In the genomic region with DNA sequence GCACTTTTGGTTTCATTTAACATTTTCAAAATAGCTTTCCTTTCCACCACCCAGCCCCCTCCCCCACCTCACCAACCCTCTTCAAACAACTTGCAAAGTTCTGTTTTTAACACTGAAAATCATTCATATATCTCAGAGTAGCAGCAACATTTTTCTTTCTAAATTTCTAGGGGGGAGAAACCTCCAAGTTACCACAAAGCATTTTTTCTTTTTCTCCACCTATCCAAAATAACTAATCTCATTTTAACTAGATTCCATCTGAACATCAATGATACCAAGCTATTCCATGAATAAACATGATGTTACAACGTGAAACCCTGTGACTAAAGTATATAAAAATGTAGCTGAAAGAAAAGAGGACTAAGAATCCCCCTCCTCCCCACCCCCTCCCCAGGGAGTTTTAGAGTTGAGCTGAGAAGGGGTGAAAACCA, we compare ENCODE assay signal across 10 cellular contexts. TPM values are rescaled to one million over a fixed set of nuclear protein-coding genes. Genes with fewer than 3 reads are reported as not detected.
A peak's percentile ranks its signal among the peaks of the same experiment; 100 is the strongest.
DNase-seq lines count a peak whose midpoint lies in the region; ATAC-seq and TF ChIP-seq lines count a peak whose summit lies in the region.
"Had no signal": no experiment of that assay in that cellular context is flagged by ENCODE, and none has a peak within 500 bp of the region (broad histone marks: within the 10 kb centered on the region; RNA-seq: fewer than 3 reads in every experiment).

No MANE protein-coding gene starts in this region.

- H3T11ph ChIP-seq in H9 (ENCODE audit: low read length) = no peak overlapping the region

- H3K79me2 ChIP-seq in H9 (ENCODE audit: insufficient read depth, low read length) = peaks cover 20% of the 10 kb centered on the region; the same call in 1 of the 2 replicates

- H3K36me3 Mint-ChIP-seq in H9 (ENCODE audit: insufficient read depth in 1 of 3, low read depth in 3 of 3) = peaks cover 0 to 7% (median 0%) of the 10 kb centered on the region in 3 experiments; a peak in 4 of 7 replicates
- H3K36me3 Mint-ChIP-seq in naive thymus-derived CD8-positive, alpha-beta T cell = no peaks in the 10 kb centered on the region

- H2BK5ac ChIP-seq in H9 (ENCODE audit: insufficient read length, low read length) = no peak overlapping the region

- no peak overlapping the region for H3K27ac ChIP-seq in AG04450 (ENCODE audit: low read depth, low read length)
- H3K27ac ChIP-seq in H9 (ENCODE audit: insufficient read length, low read depth, low read length) = no peak overlapping the region
- H3K27ac ChIP-seq: tibial artery had no signal

- no peak overlapping the region for H3K4me2 ChIP-seq in H9 (ENCODE audit: insufficient read depth, insufficient read length, low read length)

- H3K56ac ChIP-seq in H9 (ENCODE audit: insufficient read length, low read depth, low read length) = no peak overlapping the region

- H2BK120ac ChIP-seq in H9 (ENCODE audit: low read depth, low read length, poor library complexity, severe bottlenecking) = no peak overlapping the region

- H3K23ac ChIP-seq in H9 (ENCODE audit: insufficient read length, low read depth, low read length) = no peak overlapping the region

- ATAC-seq in naive thymus-derived CD8-positive, alpha-beta T cell = no peak
- no peak for ATAC-seq in HG02759 (IDR thresholded peaks at IDR 0.05; ENCODE audit: unreplicated experiment)
- ATAC-seq in HG03469 (IDR thresholded peaks at IDR 0.05; ENCODE audit: unreplicated experiment) = no peak
- ATAC-seq in HG03460 (IDR thresholded peaks at IDR 0.05; ENCODE audit: unreplicated experiment) = no peak

- no peaks in the 10 kb centered on the region for H4K20me1 ChIP-seq in H9 (ENCODE audit: control insufficient read depth, insufficient read depth, insufficient read length)

- H3K27me3 Mint-ChIP-seq in H9 (ENCODE audit: low read depth) = no peaks in the 10 kb centered on the region
- H3K27me3 Mint-ChIP-seq in naive thymus-derived CD8-positive, alpha-beta T cell = peaks cover 0 to 21% (median 8%) of the 10 kb centered on the region in 5 donors

- H2AK5ac ChIP-seq in H9 (ENCODE audit: insufficient read length, low read length) = no peak overlapping the region

- no peaks in the 10 kb centered on the region for H3K9me3 Mint-ChIP-seq in H9
- H3K9me3 Mint-ChIP-seq in naive thymus-derived CD8-positive, alpha-beta T cell = no peaks in the 10 kb centered on the region

- CTCF ChIA-PET in AG04450 (lab: Charles Lee) = interaction anchor here (0.6 to 1.5 kb wide), 4 partner anchors 18 to 302 kb away, joined by 3 to 4 read pairs (median 4); no protein-coding TSS in a partner anchor

- DNase-seq in AG04450 (ENCODE audit: low read depth, low spot score) (no peak), H9 (no peak), choroid plexus epithelial cell (ENCODE audit: low read depth) (peak; percentile 46), NCI-H526 treated with DMSO at 0.1 percent for 48 hours (lab: John Stamatoyannopoulos, UW) (no peak)
- no peak for DNase-seq in naive thymus-derived CD8-positive, alpha-beta T cell
- DNase-seq: stimulated activated CD4-positive, alpha-beta T cell treated with anti-CD3 and anti-CD28 coated beads, Interleukin-2, amount 100 ng/mL, for 24 hours; tibial artery had no signal

- WGBS in H9 (ENCODE audit: extremely low coverage, insufficient read length, low lambda C conversion rate) = no CpG with 5 or more reads among the region's 1 CpG

- no peak for TF ChIP-seq CTCF in AG04450 (IDR thresholded peaks at IDR 0.05; ENCODE audit: low read depth, low read length)
- TF ChIP-seq CTCF in H9 (conservative IDR thresholded peaks at IDR 0.05) = no peak
- TF ChIP-seq CTCF in choroid plexus epithelial cell (conservative IDR thresholded peaks at IDR 0.05; ENCODE audit: low read depth, low read length) = no peak

- H2BK15ac ChIP-seq in H9 (ENCODE audit: low read depth, low read length) = no peak overlapping the region

- no peak overlapping the region for H4K91ac ChIP-seq in H9 (ENCODE audit: insufficient read length, low read depth, low read length)

- H3K27me3 ChIP-seq in AG04450 (ENCODE audit: control insufficient read depth, insufficient read depth, low read length) (no peaks in the 10 kb centered on the region), H9 (ENCODE audit: insufficient read depth, low read length) (no peaks in the 10 kb centered on the region)
- H3K27me3 ChIP-seq: tibial artery had no signal

- H3K9ac ChIP-seq in H9 (ENCODE audit: extremely low read depth, insufficient read length, low read length) = no peak overlapping the region

- no peak overlapping the region for H3K14ac ChIP-seq in H9 (ENCODE audit: insufficient read depth, low read length)

- peaks cover 67 to 72% of the 10 kb centered on the region in 2 experiments for H3K4me1 Mint-ChIP-seq in H9
- peaks cover 17 to 68% (median 48%) of the 10 kb centered on the region in 4 donors for H3K4me1 Mint-ChIP-seq in naive thymus-derived CD8-positive, alpha-beta T cell

- POLR2A ChIA-PET in AG04450 (lab: Yijun Ruan, JAX) = no interaction called here
- POLR2A ChIA-PET in naive thymus-derived CD8-positive, alpha-beta T cell (lab: Charles Lee) = no interaction called here

- H2BK20ac ChIP-seq in H9 (ENCODE audit: low read depth, low read length, poor library complexity, severe bottlenecking) = no peak overlapping the region

- H2BK12ac ChIP-seq in H9 (ENCODE audit: insufficient read length, low read depth, low read length) = no peak overlapping the region

- H4K8ac ChIP-seq in H9 (replicated peaks; ENCODE audit: insufficient read length, low read depth, low read length) = no peak overlapping the region

- no peak overlapping the region for H3K18ac ChIP-seq in H9 (ENCODE audit: insufficient read length, low read depth, low read length)

- H3K27ac Mint-ChIP-seq in H9 = peak overlapping the region; percentile 69 to 98 (median 95)
- peak overlapping the region; percentile 13 to 84 (median 70) for H3K27ac Mint-ChIP-seq in naive thymus-derived CD8-positive, alpha-beta T cell

- no peaks in the 10 kb centered on the region for H3K79me1 ChIP-seq in H9 (ENCODE audit: insufficient read depth, low read depth, low read length, poor library complexity, severe bottlenecking)

- peak overlapping the region; percentile 13 to 67; a peak in 4 of 5 replicates for H3K4me3 Mint-ChIP-seq in H9
- H3K4me3 Mint-ChIP-seq in naive thymus-derived CD8-positive, alpha-beta T cell = peak overlapping the region; percentile 7 to 69 (median 54)

- peaks cover 8% of the 10 kb centered on the region for H3K23me2 ChIP-seq in H9 (ENCODE audit: insufficient read length, low read depth, low read length, poor library complexity, severe bottlenecking)

- H3K9me3 ChIP-seq in AG04450 (ENCODE audit: control insufficient read depth, insufficient read depth, low read length) = no peaks in the 10 kb centered on the region
- H3K9me3 ChIP-seq in H9 (ENCODE audit: control insufficient read depth, low read depth, low read length) = no peaks in the 10 kb centered on the region
- H3K9me3 ChIP-seq: tibial artery had no signal

- H3K4ac ChIP-seq in H9 (ENCODE audit: low read depth, low read length) = no peak overlapping the region

- H4K5ac ChIP-seq in H9 (ENCODE audit: insufficient read length, low read depth, low read length) = no peak overlapping the region

- peak overlapping the region; percentile 29 for H3K4me3 ChIP-seq in AG04450 (ENCODE audit: low read depth, low read length)
- H3K4me3 ChIP-seq in choroid plexus epithelial cell (ENCODE audit: low read depth, low read length) = peak overlapping the region; percentile 41

- H2AFZ ChIP-seq in H9 (ENCODE audit: low read length) = no peak overlapping the region

- H3K4me1 ChIP-seq in H9 (ENCODE audit: insufficient read depth, low read length) = peaks cover 10% of the 10 kb centered on the region

RNA-seq across cellular contexts. Expression of a gene that starts 5.3 kb away (rescaled TPM):
- polyA plus RNA-seq in AG04450 (2011; rRNA removed) = 180 and 202 TPM in 2 replicates
- polyA minus RNA-seq in AG04450 (2011; rRNA and poly(A)+ RNA removed) = 516 and 556 TPM in 2 replicates
- 22.5 and 25.8 TPM in 2 replicates for total RNA-seq in H9 (2021)
- not detected for total RNA-seq in naive thymus-derived CD8-positive, alpha-beta T cell
- under 1 TPM in 1 of 3 donors, not detected in 2; 0.38 TPM for polyA plus RNA-seq in naive thymus-derived CD8-positive, alpha-beta T cell

Comparison
In these comparisons a context has a peak if more than half of its experiments do, and no peak if none do; other contexts are left out.
1. RNA of a gene that starts 5.3 kb away (total RNA-seq): 22.5 to 25.8 TPM in H9; not detected in naive thymus-derived CD8-positive, alpha-beta T cell; every median in the first group is over 10 times any median in the second.